In the genomic region with DNA sequence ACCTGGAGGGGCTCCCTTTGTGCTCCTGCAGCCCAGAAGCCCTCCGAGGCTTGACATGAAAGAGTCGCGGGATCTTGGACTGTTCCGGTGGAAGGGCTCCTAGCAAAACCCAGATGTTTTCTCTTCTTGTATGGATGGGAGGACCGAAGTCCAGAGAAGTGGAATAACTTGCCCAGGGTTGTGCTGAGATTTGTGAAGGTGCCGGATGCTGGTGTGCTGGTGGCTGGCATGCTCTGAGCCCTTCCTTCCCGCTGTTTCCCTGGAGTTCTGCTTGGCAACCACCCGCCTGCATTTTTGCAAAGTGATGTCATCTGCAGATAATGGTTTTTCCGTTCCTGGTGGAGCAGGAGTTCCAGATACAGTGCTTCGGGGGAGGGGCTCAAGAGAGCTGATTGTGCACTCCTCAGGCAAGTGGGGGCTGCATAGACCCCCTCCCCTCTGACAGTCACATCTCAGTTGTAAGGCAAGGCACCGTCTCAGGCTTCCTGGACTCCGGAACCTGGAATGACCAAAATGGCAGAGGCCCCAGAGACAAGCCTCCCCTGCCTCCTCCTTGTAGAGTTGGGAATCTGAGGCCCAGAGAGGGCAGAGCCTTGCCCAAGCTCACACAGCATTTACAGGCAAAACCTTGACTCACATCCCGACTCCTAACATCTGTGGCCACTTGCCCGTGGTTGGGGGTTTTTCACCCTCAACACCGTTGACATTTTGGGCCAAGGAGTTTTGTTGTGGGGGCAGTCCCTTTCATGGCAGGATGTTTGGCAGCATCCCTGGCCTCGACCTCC, we compare ENCODE assay signal across 1 cellular context.
TF ChIP-seq lines count a peak whose summit lies in the region.

No MANE protein-coding gene starts in this region.

TF ChIP-seq in SK-N-SH treated with all-trans-retinoic acid at 6 μM for 48 hours, 23 proteins besides CTCF, POLR2A, EP300 and RAD21 (continued from another document):
- TF ChIP-seq, protein P1, sequence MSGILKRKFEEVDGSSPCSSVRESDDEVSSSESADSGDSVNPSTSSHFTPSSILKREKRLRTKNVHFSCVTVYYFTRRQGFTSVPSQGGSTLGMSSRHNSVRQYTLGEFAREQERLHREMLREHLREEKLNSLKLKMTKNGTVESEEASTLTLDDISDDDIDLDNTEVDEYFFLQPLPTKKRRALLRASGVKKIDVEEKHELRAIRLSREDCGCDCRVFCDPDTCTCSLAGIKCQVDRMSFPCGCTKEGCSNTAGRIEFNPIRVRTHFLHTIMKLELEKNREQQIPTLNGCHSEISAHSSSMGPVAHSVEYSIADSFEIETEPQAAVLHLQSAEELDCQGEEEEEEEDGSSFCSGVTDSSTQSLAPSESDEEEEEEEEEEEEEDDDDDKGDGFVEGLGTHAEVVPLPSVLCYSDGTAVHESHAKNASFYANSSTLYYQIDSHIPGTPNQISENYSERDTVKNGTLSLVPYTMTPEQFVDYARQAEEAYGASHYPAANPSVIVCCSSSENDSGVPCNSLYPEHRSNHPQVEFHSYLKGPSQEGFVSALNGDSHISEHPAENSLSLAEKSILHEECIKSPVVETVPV (CRISPR knock-in tag; IDR thresholded peaks at IDR 0.05), result no peak
- TF ChIP-seq, protein P2, sequence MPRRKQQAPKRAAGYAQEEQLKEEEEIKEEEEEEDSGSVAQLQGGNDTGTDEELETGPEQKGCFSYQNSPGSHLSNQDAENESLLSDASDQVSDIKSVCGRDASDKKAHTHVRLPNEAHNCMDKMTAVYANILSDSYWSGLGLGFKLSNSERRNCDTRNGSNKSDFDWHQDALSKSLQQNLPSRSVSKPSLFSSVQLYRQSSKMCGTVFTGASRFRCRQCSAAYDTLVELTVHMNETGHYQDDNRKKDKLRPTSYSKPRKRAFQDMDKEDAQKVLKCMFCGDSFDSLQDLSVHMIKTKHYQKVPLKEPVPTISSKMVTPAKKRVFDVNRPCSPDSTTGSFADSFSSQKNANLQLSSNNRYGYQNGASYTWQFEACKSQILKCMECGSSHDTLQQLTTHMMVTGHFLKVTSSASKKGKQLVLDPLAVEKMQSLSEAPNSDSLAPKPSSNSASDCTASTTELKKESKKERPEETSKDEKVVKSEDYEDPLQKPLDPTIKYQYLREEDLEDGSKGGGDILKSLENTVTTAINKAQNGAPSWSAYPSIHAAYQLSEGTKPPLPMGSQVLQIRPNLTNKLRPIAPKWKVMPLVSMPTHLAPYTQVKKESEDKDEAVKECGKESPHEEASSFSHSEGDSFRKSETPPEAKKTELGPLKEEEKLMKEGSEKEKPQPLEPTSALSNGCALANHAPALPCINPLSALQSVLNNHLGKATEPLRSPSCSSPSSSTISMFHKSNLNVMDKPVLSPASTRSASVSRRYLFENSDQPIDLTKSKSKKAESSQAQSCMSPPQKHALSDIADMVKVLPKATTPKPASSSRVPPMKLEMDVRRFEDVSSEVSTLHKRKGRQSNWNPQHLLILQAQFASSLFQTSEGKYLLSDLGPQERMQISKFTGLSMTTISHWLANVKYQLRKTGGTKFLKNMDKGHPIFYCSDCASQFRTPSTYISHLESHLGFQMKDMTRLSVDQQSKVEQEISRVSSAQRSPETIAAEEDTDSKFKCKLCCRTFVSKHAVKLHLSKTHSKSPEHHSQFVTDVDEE (CRISPR knock-in tag; IDR thresholded peaks at IDR 0.05), result peak; percentile 24; the same call in 1 of the 2 replicates
- TF ChIP-seq ZC3H10 (CRISPR knock-in tag; IDR thresholded peaks at IDR 0.05) (no peak), ZNF8 (CRISPR knock-in tag; IDR thresholded peaks at IDR 0.05) (no peak), ZFP30 (CRISPR knock-in tag; IDR thresholded peaks at IDR 0.05) (no peak)
- TF ChIP-seq, protein P3, sequence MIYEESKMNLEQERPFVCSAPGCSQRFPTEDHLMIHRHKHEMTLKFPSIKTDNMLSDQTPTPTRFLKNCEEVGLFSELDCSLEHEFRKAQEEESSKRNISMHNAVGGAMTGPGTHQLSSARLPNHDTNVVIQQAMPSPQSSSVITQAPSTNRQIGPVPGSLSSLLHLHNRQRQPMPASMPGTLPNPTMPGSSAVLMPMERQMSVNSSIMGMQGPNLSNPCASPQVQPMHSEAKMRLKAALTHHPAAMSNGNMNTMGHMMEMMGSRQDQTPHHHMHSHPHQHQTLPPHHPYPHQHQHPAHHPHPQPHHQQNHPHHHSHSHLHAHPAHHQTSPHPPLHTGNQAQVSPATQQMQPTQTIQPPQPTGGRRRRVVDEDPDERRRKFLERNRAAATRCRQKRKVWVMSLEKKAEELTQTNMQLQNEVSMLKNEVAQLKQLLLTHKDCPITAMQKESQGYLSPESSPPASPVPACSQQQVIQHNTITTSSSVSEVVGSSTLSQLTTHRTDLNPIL (CRISPR knock-in tag; IDR thresholded peaks at IDR 0.05; ENCODE audit: low read depth), result peak; percentile 87
